Comparison of ENCODE assay signal across 9 cellular contexts in the genomic region with DNA sequence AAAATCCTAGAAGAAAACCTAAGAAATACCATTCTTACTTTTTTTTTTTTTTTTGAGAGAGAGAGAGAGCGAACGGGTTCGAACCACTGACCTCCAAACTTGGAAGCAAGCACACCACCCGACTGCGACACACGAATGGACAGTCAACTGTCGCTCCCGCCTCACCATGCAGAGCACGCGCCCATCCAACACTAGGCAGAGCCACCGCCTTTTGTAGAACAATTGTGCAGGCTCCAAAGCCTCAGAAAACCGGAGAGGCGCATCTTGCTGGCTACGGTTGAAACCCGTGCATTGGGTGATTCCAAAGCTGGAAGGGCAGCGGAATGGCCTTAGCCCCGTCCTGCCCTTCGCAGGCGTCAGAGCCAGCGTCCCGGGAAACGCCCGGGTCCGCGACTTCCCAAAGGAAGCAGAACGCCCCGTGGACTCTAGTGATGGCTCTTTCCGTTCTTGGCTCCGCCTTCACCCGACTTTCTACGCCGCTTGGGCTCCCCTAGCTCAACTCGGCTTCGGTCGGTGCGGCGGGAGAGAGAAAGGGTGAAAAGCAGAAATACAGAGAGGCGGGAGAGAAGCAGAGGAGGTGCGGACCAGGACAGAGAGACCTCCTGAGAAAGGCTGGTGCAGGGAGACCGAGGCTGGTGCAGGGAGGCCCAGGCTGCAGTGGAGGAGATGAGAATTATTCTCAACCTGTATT.
DNase-seq lines count a peak whose midpoint lies in the region; TF ChIP-seq lines count a peak whose summit lies in the region.
"Had no signal": no experiment of that assay in that cellular context is flagged by ENCODE, and none has a peak within 500 bp of the region (broad histone marks: within the 10 kb centered on the region; RNA-seq: fewer than 3 reads in every experiment).

No MANE protein-coding gene starts in this region.

- no peak overlapping the region for H3K27ac ChIP-seq in stomach
- H3K27ac ChIP-seq: WERI-Rb-1 had no signal

- no peak for TF ChIP-seq CTCF in stomach (IDR thresholded peaks at IDR 0.05)

- H3K4me3 ChIP-seq in stomach = peak overlapping the region; percentile 29 to 39 (median 32)

- WGBS in stomach, 5 donors = 8 to 18% (median 9%) methylated on average over 25 to 40 of the region's 40 CpGs

- no peak for TF ChIP-seq EP300 in stomach (IDR thresholded peaks at IDR 0.05)

- H3K4me1 ChIP-seq in stomach = peaks cover 0 to 16% (median 10%) of the 10 kb centered on the region in 4 donors

- peaks cover 2% of the 10 kb centered on the region for H3K36me3 Mint-ChIP-seq in T-helper 1 cell treated with Interleukin-12 subunit alpha and Interleukin-12 subunit beta and Interleukin-4 antibody, amounts not matched to agents 30 μg/mL and 1 μg/mL, for 36 hours (ENCODE audit: low read depth)

- peak overlapping the region; percentile 66 for H3K4me3 Mint-ChIP-seq in T-helper 1 cell treated with Interleukin-12 subunit alpha and Interleukin-12 subunit beta and Interleukin-4 antibody, amounts not matched to agents 30 μg/mL and 1 μg/mL, for 36 hours

- no peaks in the 10 kb centered on the region for H3K36me3 ChIP-seq in stomach
- H3K36me3 ChIP-seq: WERI-Rb-1 had no signal

- H3K27me3 ChIP-seq in stomach = peaks cover 0 to 76% (median 27%) of the 10 kb centered on the region in 3 donors

- intact Hi-C loops in stomach (cut with DNase I; ENCODE audit: low total_unique reads) = no loop called here

- no peak for DNase-seq in T-helper 1 cell
- peak; percentile 46 for DNase-seq in astrocyte of the hippocampus (ENCODE audit: low read depth, low spot score)
- DNase-seq in left kidney (ENCODE audit: low read depth, low spot score) = peak; percentile 81
- DNase-seq in stomach = no peak
- no peak for DNase-seq in epidermal melanocyte (ENCODE audit: insufficient read length, low spot score)
- no peak for DNase-seq in NCI-H2107 (lab: John Stamatoyannopoulos, UW)
- DNase-seq in dedifferentiated amniotic fluid mesenchymal stem cell (ENCODE audit: extremely low spot score) = no peak
- DNase-seq: WERI-Rb-1 had no signal

- H3K9me3 Mint-ChIP-seq in T-helper 1 cell treated with Interleukin-12 subunit alpha and Interleukin-12 subunit beta and Interleukin-4 antibody, amounts not matched to agents 30 μg/mL and 1 μg/mL, for 36 hours = no peaks in the 10 kb centered on the region

- no peak overlapping the region for H3K27ac Mint-ChIP-seq in T-helper 1 cell treated with Interleukin-12 subunit alpha and Interleukin-12 subunit beta and Interleukin-4 antibody, amounts not matched to agents 30 μg/mL and 1 μg/mL, for 36 hours

- H3K4me1 Mint-ChIP-seq in T-helper 1 cell treated with Interleukin-12 subunit alpha and Interleukin-12 subunit beta and Interleukin-4 antibody, amounts not matched to agents 30 μg/mL and 1 μg/mL, for 36 hours (ENCODE audit: low read depth) = peaks cover 4% of the 10 kb centered on the region

- H3K9me3 ChIP-seq in stomach = peaks cover 0 to 4% (median under 1%) of the 10 kb centered on the region in 4 donors

- no peak for TF ChIP-seq POLR2A in stomach (IDR thresholded peaks at IDR 0.05)

- H3K27me3 Mint-ChIP-seq in T-helper 1 cell treated with Interleukin-12 subunit alpha and Interleukin-12 subunit beta and Interleukin-4 antibody, amounts not matched to agents 30 μg/mL and 1 μg/mL, for 36 hours (ENCODE audit: low read depth) = peaks cover 71% of the 10 kb centered on the region

Comparison
In these comparisons a context has a peak if more than half of its experiments do, and no peak if none do; other contexts are left out.
1. DNase-seq: peak in astrocyte of the hippocampus (single experiment) and left kidney (single experiment); none in T-helper 1 cell (0 of 5), stomach (single experiment), epidermal melanocyte (single experiment), NCI-H2107 (single experiment) and dedifferentiated amniotic fluid mesenchymal stem cell (single experiment).